In the genomic region with DNA sequence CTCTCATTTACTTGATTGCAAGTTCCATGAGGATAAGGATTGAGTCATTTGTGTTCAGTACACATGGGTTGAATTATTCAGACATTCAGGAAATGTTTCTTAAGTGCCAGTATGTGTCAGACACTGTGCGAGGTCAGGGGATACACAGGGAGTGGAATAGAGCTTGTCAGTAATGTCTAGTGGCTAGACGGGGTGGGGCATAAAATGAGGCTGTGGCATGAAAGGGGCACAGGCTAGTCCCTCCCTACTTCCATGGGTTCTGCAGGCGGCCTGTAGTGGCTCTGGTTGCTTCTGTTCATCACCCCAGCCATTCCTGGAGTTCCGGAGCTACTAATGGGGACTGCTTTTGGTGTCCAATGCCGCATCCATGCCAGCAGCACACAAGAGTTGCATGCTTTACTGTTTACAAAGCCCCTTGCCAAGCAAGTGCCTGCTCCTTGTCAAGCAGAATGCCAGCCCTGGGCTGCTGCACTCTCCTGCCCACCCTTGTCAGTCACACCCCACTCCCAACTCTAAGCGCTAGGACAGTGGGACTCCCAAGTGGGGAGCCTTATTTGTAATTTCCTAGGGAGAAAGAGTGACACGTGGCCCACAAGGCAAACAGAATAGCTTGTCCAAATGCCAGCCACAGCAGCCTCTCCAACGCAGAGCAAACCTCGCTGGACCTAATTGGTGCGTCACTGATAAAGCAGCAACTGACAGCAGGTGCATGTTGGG, we compare ENCODE assay signal across 8 cellular contexts.
DNase-seq lines count a peak whose midpoint lies in the region; ATAC-seq and TF ChIP-seq lines count a peak whose summit lies in the region.

No MANE protein-coding gene starts in this region.

- no peak for TF ChIP-seq CTCF in Calu3 (IDR thresholded peaks at IDR 0.05; ENCODE audit: unreplicated experiment)
- TF ChIP-seq CTCF in cardiac fibroblast (IDR thresholded peaks at IDR 0.05; ENCODE audit: low read depth, low read length): no peak
- TF ChIP-seq CTCF in left lung (IDR thresholded peaks at IDR 0.05): no peak

- no peaks in the 10 kb centered on the region for H3K27me3 ChIP-seq in left lung

- peak overlapping the region; percentile 55 to 59 for H3K27ac ChIP-seq in left lung

- H3K4me1 Mint-ChIP-seq in Calu3 (ENCODE audit: low read depth, unreplicated experiment): peaks cover 38% of the 10 kb centered on the region

- H3K4me1 ChIP-seq in left lung: no peaks in the 10 kb centered on the region

- peak; percentile 89 for DNase-seq in Calu3
- DNase-seq in NCI-H1092 treated with DMSO at 0.1 percent for 48 hours (lab: John Stamatoyannopoulos, UW): peak; percentile 83
- peak; percentile 77 to 92 for DNase-seq in cardiac fibroblast (ENCODE audit: low read depth in 2 of 2)
- DNase-seq in left lung: peak in 1 of 2 donors; percentile 68
- DNase-seq in foreskin melanocyte: no peak
- DNase-seq in T1000 (lab: John Stamatoyannopoulos, UW): no peak
- DNase-seq in stimulated activated CD4-positive, alpha-beta T cell treated with anti-CD3 and anti-CD28 coated beads, Interleukin-4, amount 100 ng/mL, for 1 hour: no peak

- ATAC-seq in left lung (peak; percentile 94), GM19395 (IDR thresholded peaks at IDR 0.05; ENCODE audit: unreplicated experiment) (no peak)

- H3K27ac Mint-ChIP-seq in Calu3 (ENCODE audit: unreplicated experiment): peak overlapping the region; percentile 88

- H3K9me3 Mint-ChIP-seq in Calu3 (ENCODE audit: low read depth, unreplicated experiment): no peaks in the 10 kb centered on the region

- H3K4me3 ChIP-seq in cardiac fibroblast (replicated peaks in 1 of 2; ENCODE audit: low read depth in 2 of 2, low read length in 2 of 2) (no peak overlapping the region), left lung (no peak overlapping the region)

- BruUV-seq in Calu3 (replicated peaks; lab: Mats Ljungman, UMichigan): no TSS peak

- H3K36me3 Mint-ChIP-seq in Calu3 (ENCODE audit: insufficient read depth, unreplicated experiment): peaks cover 11% of the 10 kb centered on the region

- H3K4me3 Mint-ChIP-seq in Calu3 (ENCODE audit: low read depth, unreplicated experiment): no peak overlapping the region

- no peaks in the 10 kb centered on the region for H3K27me3 Mint-ChIP-seq in Calu3 (ENCODE audit: unreplicated experiment)

- H3K36me3 ChIP-seq in left lung: no peaks in the 10 kb centered on the region

- CTCF ChIA-PET in Calu3 (lab: Charles Lee): interaction anchor here (0.6 to 1.2 kb wide), 10 partner anchors 8 to 541 kb away, joined by 3 to 9 read pairs (median 4); no protein-coding TSS in a partner anchor

- intact Hi-C loops in Calu3 (cut with micrococcal nuclease; ENCODE audit: unreplicated experiment) (no loop called here), left lung (cut with DNase I) (no loop called here)

- no peaks in the 10 kb centered on the region for H3K9me3 ChIP-seq in left lung

Comparison
In these comparisons a context has a peak if more than half of its experiments do, and no peak if none do; other contexts are left out.
1. DNase-seq: peak in Calu3 (single experiment), NCI-H1092 treated with DMSO at 0.1 percent for 48 hours (single experiment) and cardiac fibroblast (2 of 2); none in foreskin melanocyte (single experiment), T1000 (single experiment) and stimulated activated CD4-positive, alpha-beta T cell treated with anti-CD3 and anti-CD28 coated beads, Interleukin-4, amount 100 ng/mL, for 1 hour (single experiment).